8 cellular contexts compared by ENCODE assay signal in the genomic region with DNA sequence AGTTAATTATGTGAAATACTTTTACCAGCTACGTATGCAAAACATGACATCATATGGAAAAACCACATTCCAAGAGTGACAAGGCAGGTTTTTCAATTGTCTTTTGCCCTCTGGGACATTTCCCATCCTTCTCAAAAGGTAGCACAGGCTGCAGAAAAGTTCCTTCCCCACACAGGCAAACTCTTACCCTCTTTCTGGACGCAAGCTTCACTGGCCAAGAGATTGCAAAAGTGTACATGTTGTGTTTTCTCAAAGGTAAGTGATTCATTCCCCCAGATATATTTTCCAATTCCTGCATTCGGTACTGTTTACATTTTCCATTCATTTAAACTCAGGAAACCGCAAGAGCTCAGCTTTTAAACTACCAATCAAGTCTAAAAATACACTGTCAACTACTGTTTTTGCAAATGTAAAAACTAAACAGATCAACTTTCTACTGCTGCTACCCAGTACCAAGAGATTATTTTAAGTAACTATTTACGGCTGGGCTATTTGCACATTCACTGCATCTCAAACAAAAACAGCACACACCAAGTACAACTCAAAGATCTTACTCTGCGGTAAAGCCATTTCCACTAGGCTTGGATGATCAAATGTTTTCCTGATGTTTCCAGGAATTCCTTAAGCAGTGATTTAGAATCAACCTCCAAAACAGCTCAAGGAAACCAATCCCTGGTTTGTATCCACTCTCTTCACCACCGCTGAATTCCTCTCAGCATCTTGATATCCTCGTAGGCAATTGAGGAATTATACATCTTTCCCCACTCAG.
DNase-seq lines count a peak whose midpoint lies in the region; ATAC-seq and TF ChIP-seq lines count a peak whose summit lies in the region.

No MANE protein-coding gene starts in this region.

- peak; percentile 13 for DNase-seq in EL
- peak; percentile 8 for DNase-seq in MG63
- peak; percentile 61 for DNase-seq in fibroblast of the aortic adventitia (ENCODE audit: low read depth)
- DNase-seq in NAMALWA (ENCODE audit: low spot score): no peak
- DNase-seq in SHP77 (lab: John Stamatoyannopoulos, UW): no peak
- no peak for DNase-seq in ecto neural progenitor cell (ENCODE audit: low spot score)

- peak overlapping the region; percentile 43 for H2AFZ ChIP-seq in parathyroid adenoma

- peaks cover 28% of the 10 kb centered on the region for H3K79me2 ChIP-seq in parathyroid adenoma

- H3K4me3 ChIP-seq in MG63 (no peak overlapping the region), fibroblast of the aortic adventitia (ENCODE audit: low read depth, low read length) (no peak overlapping the region), parathyroid adenoma (ENCODE audit: low read depth, low read length) (peak overlapping the region; percentile 90)

- peak overlapping the region; percentile 74 for H3K4me2 ChIP-seq in parathyroid adenoma (ENCODE audit: low read length)

- H3K9ac ChIP-seq in parathyroid adenoma: peak overlapping the region; percentile 59

- peak overlapping the region; percentile 95 for H3K27ac ChIP-seq in parathyroid adenoma

- no peak for ATAC-seq in HG03432 (IDR thresholded peaks at IDR 0.05; ENCODE audit: unreplicated experiment)

- H3K27me3 ChIP-seq in MG63: no peaks in the 10 kb centered on the region
- H3K27me3 ChIP-seq in parathyroid adenoma (ENCODE audit: control insufficient read depth, insufficient read depth, low read length): no peaks in the 10 kb centered on the region

- peaks cover 19% of the 10 kb centered on the region for H3K4me1 ChIP-seq in parathyroid adenoma

- TF ChIP-seq CTCF in fibroblast of the aortic adventitia (IDR thresholded peaks at IDR 0.05; ENCODE audit: insufficient read depth, low read length) (no peak), parathyroid adenoma (IDR thresholded peaks at IDR 0.05) (no peak)

- H3K36me3 ChIP-seq in MG63 (no peaks in the 10 kb centered on the region), parathyroid adenoma (ENCODE audit: control insufficient read depth, insufficient read depth, low read length) (peaks cover 5% of the 10 kb centered on the region)

- H3K9me3 ChIP-seq in MG63 (no peaks in the 10 kb centered on the region), parathyroid adenoma (ENCODE audit: control insufficient read depth, low read length) (no peaks in the 10 kb centered on the region)

Comparison
In these comparisons a context has a peak if more than half of its experiments do, and no peak if none do; other contexts are left out.
1. DNase-seq: peak in EL (single experiment), MG63 (single experiment) and fibroblast of the aortic adventitia (single experiment); none in NAMALWA (single experiment), SHP77 (0 of 2) and ecto neural progenitor cell (single experiment).